13 cellular contexts compared by ENCODE assay signal in genomic region chr1:2822621-2823145, GRCh38. TPM values are rescaled to one million over a fixed set of nuclear protein-coding genes. Genes with fewer than 3 reads are reported as not detected.
DNase-seq lines count a peak whose midpoint lies in the region; ATAC-seq and TF ChIP-seq lines count a peak whose summit lies in the region.
"Had no signal": no experiment of that assay in that cellular context is flagged by ENCODE, and none has a peak within 500 bp of the region (broad histone marks: within the 10 kb centered on the region; RNA-seq: fewer than 3 reads in every experiment).

No MANE protein-coding gene starts in this region.

- no peak overlapping the region for H3K4me2 ChIP-seq in osteoblast (ENCODE audit: insufficient read depth, low read length)
- H3K4me2 ChIP-seq: BLaER1 had no signal

- TF ChIP-seq CTCF in osteoblast (IDR thresholded peaks at IDR 0.05; ENCODE audit: extremely low read depth, low read depth, low read length) (no peak), Calu3 (IDR thresholded peaks at IDR 0.05; ENCODE audit: unreplicated experiment) (no peak)

- ATAC-seq in Right ventricle myocardium superior (ENCODE audit: poor library complexity): no peak
- no peak for ATAC-seq in right cardiac atrium
- ATAC-seq in GM18517 (IDR thresholded peaks at IDR 0.05; ENCODE audit: unreplicated experiment): no peak
- ATAC-seq in T-helper 17 cell: no peak

- H3K4me1 ChIP-seq in right cardiac atrium (ENCODE audit: control insufficient read depth, insufficient read depth, low read length) (no peaks in the 10 kb centered on the region), osteoblast (ENCODE audit: insufficient read depth, low read length) (no peaks in the 10 kb centered on the region)

- H3K36me3 Mint-ChIP-seq in T-helper 17 cell (ENCODE audit: low read depth) (peaks cover 3% of the 10 kb centered on the region), Calu3 (ENCODE audit: insufficient read depth, unreplicated experiment) (no peaks in the 10 kb centered on the region)
- H3K36me3 Mint-ChIP-seq: CD14-positive monocyte; CD4-positive, alpha-beta memory T cell had no signal

- H3K9me3 ChIP-seq in right cardiac atrium (ENCODE audit: control insufficient read depth, low read length): no peaks in the 10 kb centered on the region
- no peaks in the 10 kb centered on the region for H3K9me3 ChIP-seq in osteoblast (ENCODE audit: low read depth, low read length)
- no peaks in the 10 kb centered on the region for H3K9me3 ChIP-seq in T-helper 17 cell (ENCODE audit: control insufficient read depth, low read length, poor library complexity, severe bottlenecking)

- no peaks in the 10 kb centered on the region for H4K20me1 ChIP-seq in osteoblast (ENCODE audit: insufficient read depth, low read length)

- 87% methylated on average over 12 of the region's 12 CpGs for WGBS in right cardiac atrium

- H3K27me3 ChIP-seq in right cardiac atrium (ENCODE audit: control insufficient read depth, insufficient read depth) (no peaks in the 10 kb centered on the region), osteoblast (ENCODE audit: insufficient read depth, low read length) (no peaks in the 10 kb centered on the region)

- H3K27ac ChIP-seq in right cardiac atrium (ENCODE audit: low read length) (no peak overlapping the region), osteoblast (ENCODE audit: low read depth, low read length) (no peak overlapping the region)
- H3K27ac ChIP-seq: BLaER1 had no signal

- CTCF ChIA-PET in Calu3 (lab: Charles Lee): interaction anchor here (0.5 to 1.4 kb wide), 4 partner anchors 99 to 602 kb away, joined by 3 to 5 read pairs (median 4); no protein-coding TSS in a partner anchor

- H3K4me3 ChIP-seq in right cardiac atrium (ENCODE audit: low read length) (no peak overlapping the region), osteoblast (ENCODE audit: insufficient read depth, low read length) (no peak overlapping the region)
- H3K4me3 ChIP-seq: BLaER1 had no signal

- H3K27me3 Mint-ChIP-seq in T-helper 17 cell (peaks cover 33% of the 10 kb centered on the region), Calu3 (ENCODE audit: unreplicated experiment) (peaks cover 54% of the 10 kb centered on the region)

- H2AFZ ChIP-seq in osteoblast (ENCODE audit: low read length): no peak overlapping the region

- no peak overlapping the region for H3K27ac Mint-ChIP-seq in T-helper 17 cell
- no peak overlapping the region for H3K27ac Mint-ChIP-seq in Calu3 (ENCODE audit: unreplicated experiment)
- H3K27ac Mint-ChIP-seq: CD14-positive monocyte had no signal

- H3K9me3 Mint-ChIP-seq in Calu3 (ENCODE audit: low read depth, unreplicated experiment): no peaks in the 10 kb centered on the region

- H3K4me1 Mint-ChIP-seq in T-helper 17 cell (peaks cover 6% of the 10 kb centered on the region), Calu3 (ENCODE audit: low read depth, unreplicated experiment) (no peaks in the 10 kb centered on the region)
- H3K4me1 Mint-ChIP-seq: CD14-positive monocyte; CD4-positive, alpha-beta memory T cell had no signal

- no TSS peak for BruUV-seq in Calu3 (replicated peaks; lab: Mats Ljungman, UMichigan)

- peak; percentile 10 for DNase-seq in Right ventricle myocardium superior
- DNase-seq in cardiac septum (ENCODE audit: low spot score): no peak
- DNase-seq in right cardiac atrium: peak in 2 of 3 donors; percentile 1 to 36
- DNase-seq in osteoblast (ENCODE audit: insufficient read length, low spot score, missing footprints): peak; percentile 69
- no peak for DNase-seq in T-helper 17 cell
- no peak for DNase-seq in Calu3
- DNase-seq: GF-D8, GOT3, H7 had no signal

- intact Hi-C loops in Right ventricle myocardium superior (cut with DNase I) (loop anchor here (5.0 kb wide), 1 partner anchor 600 kb away; no protein-coding TSS in a partner anchor), cardiac septum (cut with DNase I) (loop anchor here (2.0 kb wide), 1 partner anchor 602 kb away; no protein-coding TSS in a partner anchor), right cardiac atrium (cut with DNase I) (loop anchor here in 3 of 4 donors (2.0 to 10.0 kb wide), 3 partner anchors 24 to 600 kb away; no protein-coding TSS in a partner anchor), Calu3 (cut with micrococcal nuclease; ENCODE audit: unreplicated experiment) (no loop called here)

- no peaks in the 10 kb centered on the region for H3K36me3 ChIP-seq in osteoblast (ENCODE audit: insufficient read depth, low read length)
- H3K36me3 ChIP-seq: BLaER1 had no signal

- H3K79me2 ChIP-seq in osteoblast (ENCODE audit: insufficient read depth, low read length): no peaks in the 10 kb centered on the region

- no peak overlapping the region for H3K4me3 Mint-ChIP-seq in T-helper 17 cell
- H3K4me3 Mint-ChIP-seq in Calu3 (ENCODE audit: low read depth, unreplicated experiment): no peak overlapping the region
- H3K4me3 Mint-ChIP-seq: CD14-positive monocyte; CD4-positive, alpha-beta memory T cell had no signal

RNA-seq across cellular contexts. Expression of gene TTC34, which starts 21.2 kb away (rescaled TPM):
- total RNA-seq in Right ventricle myocardium superior (0.56 TPM), cardiac septum (0.35 TPM), right cardiac atrium (1 to 10 TPM in 2 of 4 donors, under 1 TPM in 2; 0.53 to 1.5 (median 0.94) TPM), osteoblast (0.29 and 0.36 TPM in 2 replicates), T-helper 17 cell (1 to 10 TPM in 1 of 2 donors, under 1 TPM in 1; 0.94 to 1.1 TPM), Calu3 (2022) (1.2 and 1.3 TPM in 2 replicates)
- 0.27 TPM for polyA plus RNA-seq in right cardiac atrium

Comparison
In these comparisons a context has a peak if more than half of its experiments do, and no peak if none do; other contexts are left out.
1. DNase-seq: peak in Right ventricle myocardium superior (single experiment), right cardiac atrium (2 of 3) and osteoblast (single experiment); none in cardiac septum (single experiment), T-helper 17 cell (0 of 3) and Calu3 (single experiment).